In the genomic region with DNA sequence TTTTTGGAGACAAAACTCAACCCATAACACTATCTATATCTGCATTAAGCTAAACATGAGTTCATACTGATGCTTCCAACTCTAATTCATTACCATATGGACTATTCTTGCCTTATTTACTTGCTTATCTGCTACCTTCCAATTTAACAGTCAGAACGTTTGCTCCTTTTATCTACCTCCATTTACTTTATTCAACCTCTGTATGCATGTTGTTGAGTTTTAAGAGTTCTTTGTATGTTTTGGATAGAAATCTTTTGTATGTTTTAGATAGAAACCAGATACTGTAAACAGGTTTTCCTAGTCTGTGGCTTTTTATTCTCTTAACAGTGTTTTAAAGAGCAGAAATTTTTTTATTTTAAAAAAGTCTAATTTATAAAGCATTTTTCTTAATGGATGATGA, we compare ENCODE assay signal across 24 cellular contexts.
"Had no signal": no experiment of that assay in that cellular context is flagged by ENCODE, and none has a peak within 500 bp of the region (broad histone marks: within the 10 kb centered on the region; RNA-seq: fewer than 3 reads in every experiment).

No MANE protein-coding gene starts in this region.

- H3K36me3 ChIP-seq: colonic mucosa, esophagus muscularis mucosa, esophagus squamous epithelium, gastrocnemius medialis, gastroesophageal sphincter, heart left ventricle, heart right ventricle had no signal

- H3K27ac ChIP-seq: colonic mucosa, coronary artery, dorsolateral prefrontal cortex, epithelial cell of prostate, esophagus muscularis mucosa, esophagus squamous epithelium, foreskin keratinocyte, gastrocnemius medialis, gastroesophageal sphincter, heart left ventricle, heart right ventricle had no signal

- ATAC-seq: effector memory CD8-positive, alpha-beta T cell; esophagus mucosa; foreskin keratinocyte; gastrocnemius medialis; gastroesophageal sphincter; heart left ventricle; heart right ventricle had no signal

- H3K4me3 ChIP-seq: colonic mucosa, coronary artery, dorsolateral prefrontal cortex, esophagus muscularis mucosa, esophagus squamous epithelium, gastrocnemius medialis, gastroesophageal sphincter, heart left ventricle, heart right ventricle had no signal

- H3K9me3 ChIP-seq: colonic mucosa, esophagus muscularis mucosa, esophagus squamous epithelium, gastrocnemius medialis, gastroesophageal sphincter had no signal

- H3K4me1 ChIP-seq: colonic mucosa, esophagus muscularis mucosa, esophagus squamous epithelium, foreskin keratinocyte, gastrocnemius medialis, gastroesophageal sphincter, heart left ventricle, heart right ventricle had no signal

- DNase-seq: colonic mucosa; cortex of kidney; dermis blood vessel endothelial cell; dorsolateral prefrontal cortex; effector CD4-positive, alpha-beta T cell; effector CD8-positive, alpha-beta T cell; effector memory CD4-positive, alpha-beta T cell; effector memory CD8-positive, alpha-beta T cell; endodermal cell; erythroblast; esophagus squamous epithelium; foreskin fibroblast; foreskin keratinocyte; foreskin melanocyte; gastrocnemius medialis; glutamatergic neuron; head of caudate nucleus; heart left ventricle; heart right ventricle had no signal

- H3K27me3 ChIP-seq: colonic mucosa, esophagus muscularis mucosa, esophagus squamous epithelium, gastrocnemius medialis, heart left ventricle, heart right ventricle had no signal
